ENCODE assay signal across 16 cellular contexts in the genomic region with DNA sequence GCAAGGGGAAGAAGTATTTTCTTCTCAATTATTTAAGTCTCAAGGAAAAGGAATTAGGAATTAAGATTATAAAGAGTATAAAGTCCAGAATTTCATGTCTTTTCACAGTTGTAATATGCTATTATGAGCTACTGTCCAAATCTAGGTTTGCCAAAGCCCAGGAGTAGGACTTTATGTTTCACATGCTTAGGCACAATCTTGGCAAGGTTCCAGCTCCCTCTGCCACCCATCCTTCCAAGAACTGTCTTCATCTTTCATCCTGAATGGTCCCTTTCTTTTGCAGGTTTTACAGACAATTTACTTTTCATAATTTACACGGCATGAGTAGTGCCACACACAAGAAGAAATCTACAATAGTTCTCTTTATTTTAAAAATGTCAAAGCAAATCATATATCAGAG. TPM values are rescaled to one million over a fixed set of nuclear protein-coding genes. Genes with fewer than 3 reads are reported as not detected.
DNase-seq lines count a peak whose midpoint lies in the region; ATAC-seq, FAIRE-seq and TF ChIP-seq lines count a peak whose summit lies in the region.
"Had no signal": no experiment of that assay in that cellular context is flagged by ENCODE, and none has a peak within 500 bp of the region (broad histone marks: within the 10 kb centered on the region; RNA-seq: fewer than 3 reads in every experiment).

No MANE protein-coding gene starts in this region.

- TF ChIP-seq RAD21 in K562 (CRISPR knock-in tag; conservative IDR thresholded peaks at IDR 0.05 in 1 of 2, IDR thresholded peaks at IDR 0.05 in 1 of 2): no peak

- WGBS in K562 (ENCODE audit: insufficient coverage, low coverage, missing lambda C conversion rate): 5% methylated on average over 1 of the region's 1 CpG

- peaks cover 46% of the 10 kb centered on the region for H3K4me1 ChIP-seq in PC-3 (ENCODE audit: insufficient read depth, low read length)
- H3K4me1 ChIP-seq in K562 (replicated peaks in 1 of 2; ENCODE audit: control insufficient read depth in 2 of 2, insufficient read depth in 2 of 2, low read length in 2 of 2): no peaks in the 10 kb centered on the region

- TF ChIP-seq CTCF in PC-3 (conservative IDR thresholded peaks at IDR 0.05; ENCODE audit: low read depth, low read length): no peak
- no peak for TF ChIP-seq CTCF in K562 (IDR thresholded peaks at IDR 0.05 in 2 of 3, conservative IDR thresholded peaks at IDR 0.05 in 1 of 3; ENCODE audit: insufficient read depth in 2 of 3, low read depth in 1 of 3, low read length in 3 of 3)

- H4K20me1 ChIP-seq in PC-3 (ENCODE audit: low read length) (no peaks in the 10 kb centered on the region), K562 (replicated peaks; ENCODE audit: control insufficient read depth, insufficient read depth, low read length) (no peaks in the 10 kb centered on the region)
- H4K20me1 ChIP-seq: BLaER1 treated with 17β-estradiol and CSF1 and Interleukin-3, amounts not matched to agents 10 nM and 100 nM had no signal

- BruUV-seq in PC-3 (replicated peaks; lab: Mats Ljungman, UMichigan) (no TSS peak), K562 (replicated peaks; lab: Mats Ljungman, UMichigan) (no TSS peak)

- DNase-seq in COLO829 (ENCODE audit: low spot score): peak; percentile 8
- no peak for DNase-seq in PC-3
- no peak for DNase-seq in K562 (ENCODE audit: extremely low read depth in 1 of 4, low spot score in 3 of 4)
- peak; percentile 59 for DNase-seq in foreskin melanocyte
- no peak for DNase-seq in activated CD4-positive, alpha-beta T cell treated with anti-CD3 and anti-CD28 coated beads, Interleukin-2, amount 50 U/mL, for 4 hours
- DNase-seq in EL: no peak
- DNase-seq: CD8-positive, alpha-beta T cell; COR-L47; DMS 273 treated with DMSO at 0.1 percent for 48 hours; DMS53; GDM1; H9 had no signal

- TF ChIP-seq POLR2A in K562 (conservative IDR thresholded peaks at IDR 0.05): no peak

- TF ChIP-seq EP300 in K562 (IDR thresholded peaks at IDR 0.05; ENCODE audit: low read length): no peak

- CTCF ChIA-PET in PC-3 (lab: Charles Lee): no interaction called here
- CTCF ChIA-PET in K562 (lab: Yijun Ruan, JAX; ENCODE audit: low intra/inter-chr PET ratio): no interaction called here

- H3K9me2 ChIP-seq in PC-3 (replicated peaks; ENCODE audit: low read length): no peaks in the 10 kb centered on the region

- H3K27ac ChIP-seq in PC-3 (ENCODE audit: low read length): peak overlapping the region; percentile 77; the same call in 1 of the 2 replicates
- no peak overlapping the region for H3K27ac ChIP-seq in K562 (ENCODE audit: extremely low read depth, low read depth, low read length)
- H3K27ac ChIP-seq: BLaER1 treated with 17β-estradiol and CSF1 and Interleukin-3, amounts not matched to agents 10 nM and 100 nM had no signal

- H3K79me2 ChIP-seq in PC-3 (ENCODE audit: low read length) (no peaks in the 10 kb centered on the region), K562 (ENCODE audit: control insufficient read depth, insufficient read depth, low read length) (no peaks in the 10 kb centered on the region)

- H3K4me2 ChIP-seq in PC-3 (ENCODE audit: low read length): no peak overlapping the region
- no peak overlapping the region for H3K4me2 ChIP-seq in K562 (ENCODE audit: insufficient read depth, low read length)

- no peaks in the 10 kb centered on the region for H3K9me1 ChIP-seq in K562 (ENCODE audit: control insufficient read depth, insufficient read depth, low read length)

- FAIRE-seq in K562 (lab: Jason Lieb, UNC): no peak
- FAIRE-seq: H1 had no signal

- POLR2A ChIA-PET in PC-3 (lab: Charles Lee; ENCODE audit: unreplicated experiment): no interaction called here
- POLR2A ChIA-PET in K562 (lab: Yijun Ruan, JAX): no interaction called here

- H2AFZ ChIP-seq in PC-3 (ENCODE audit: low read length): no peak overlapping the region
- no peak overlapping the region for H2AFZ ChIP-seq in K562 (ENCODE audit: low read depth, low read length)

- intact Hi-C loops in PC-3 (cut with micrococcal nuclease) (no loop called here), K562 (cut with micrococcal nuclease) (no loop called here)

- in situ Hi-C loops in K562 (cut with MboI): no loop called here

- H3K36me3 ChIP-seq in PC-3 (ENCODE audit: low read depth, low read length) (peaks cover 22% of the 10 kb centered on the region), K562 (ENCODE audit: control insufficient read depth, insufficient read depth, low read length) (no peaks in the 10 kb centered on the region)
- H3K36me3 ChIP-seq: BLaER1 treated with 17β-estradiol and CSF1 and Interleukin-3, amounts not matched to agents 10 nM and 100 nM had no signal

- no peak for ATAC-seq in PC-3
- ATAC-seq in K562: no peak
- no peak for ATAC-seq in GM18502 (IDR thresholded peaks at IDR 0.05; ENCODE audit: poor library complexity, unreplicated experiment)
- ATAC-seq: CD8-positive, alpha-beta T cell had no signal

- H3K9ac ChIP-seq in PC-3 (ENCODE audit: low read length) (no peak overlapping the region), K562 (ENCODE audit: insufficient read depth in 1 of 2, low read depth in 2 of 2, low read length in 2 of 2) (no peak overlapping the region)
- H3K9ac ChIP-seq: BLaER1 treated with 17β-estradiol and CSF1 and Interleukin-3, amounts not matched to agents 10 nM and 100 nM had no signal

- H3K27me3 ChIP-seq in PC-3 (ENCODE audit: low read length) (no peaks in the 10 kb centered on the region), K562 (ENCODE audit: control insufficient read depth in 2 of 2, insufficient read depth in 2 of 2, low read length in 2 of 2) (no peaks in the 10 kb centered on the region)
- H3K27me3 ChIP-seq: BLaER1 treated with 17β-estradiol and CSF1 and Interleukin-3, amounts not matched to agents 10 nM and 100 nM had no signal

- H3K9me3 ChIP-seq in PC-3 (ENCODE audit: low read length) (0 out of 2 replicates have a peak, but pooled peaks cover 5% of the 10 kb centered on the region), K562 (replicated peaks; ENCODE audit: control insufficient read depth, insufficient read depth, low read depth, low read length) (no peaks in the 10 kb centered on the region)

- H3K4me3 ChIP-seq in PC-3 (ENCODE audit: low read length) (no peak overlapping the region), K562 (no peak overlapping the region)
- H3K4me3 ChIP-seq: BLaER1 treated with 17β-estradiol and CSF1 and Interleukin-3, amounts not matched to agents 10 nM and 100 nM had no signal

- H3F3A ChIP-seq in PC-3 (ENCODE audit: low read length, unreplicated experiment): peaks cover 3% of the 10 kb centered on the region

TF ChIP-seq in K562, 482 proteins besides CTCF, POLR2A, EP300 and RAD21:
- TF ChIP-seq, protein P1, sequence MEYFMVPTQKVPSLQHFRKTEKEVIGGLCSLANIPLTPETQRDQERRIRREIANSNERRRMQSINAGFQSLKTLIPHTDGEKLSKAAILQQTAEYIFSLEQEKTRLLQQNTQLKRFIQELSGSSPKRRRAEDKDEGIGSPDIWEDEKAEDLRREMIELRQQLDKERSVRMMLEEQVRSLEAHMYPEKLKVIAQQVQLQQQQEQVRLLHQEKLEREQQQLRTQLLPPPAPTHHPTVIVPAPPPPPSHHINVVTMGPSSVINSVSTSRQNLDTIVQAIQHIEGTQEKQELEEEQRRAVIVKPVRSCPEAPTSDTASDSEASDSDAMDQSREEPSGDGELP (CRISPR knock-in tag; IDR thresholded peaks at IDR 0.05; ENCODE audit: borderline replicate concordance): no peak
- TF ChIP-seq NFIC (IDR thresholded peaks at IDR 0.05) (peak; percentile 78), NFIX (CRISPR knock-in tag; IDR thresholded peaks at IDR 0.05; ENCODE audit: low read depth) (peak; percentile 64; the same call in 1 of the 2 replicates), NCOA6 (IDR thresholded peaks at IDR 0.05) (no peak)

RNA-seq across cellular contexts. Expression of a gene that starts 29.5 kb away (rescaled TPM):
- total RNA-seq in PC-3 (2014; rRNA removed): 12.8 and 17.4 TPM in 2 replicates
- total RNA-seq in K562 (2011; cell fraction: chromatin; rRNA removed; ENCODE audit: low replicate concordance): 3.9 and 5.7 TPM in 2 replicates
- 2.8 and 3.8 TPM in 2 replicates for total RNA-seq in K562 (2011; cell fraction: nucleolus; rRNA removed)
- 3.4 and 6.9 TPM in 2 replicates for total RNA-seq in K562 (2011; cell fraction: nucleoplasm; rRNA removed)
- total RNA-seq in K562 (2014; rRNA removed): 1.5 and 1.6 TPM in 2 replicates
- total RNA-seq in K562 (2014; rRNA removed; fragmentation: Illumina TruSeq; extraction: Trizol): 2.8 and 3.3 TPM in 2 replicates
- total RNA-seq in K562 (2015; rRNA removed; fragmentation: Illumina TruSeq; extraction: Trizol): 2.5 and 2.6 TPM in 2 replicates
- total RNA-seq in K562 (2021): 1.7 and 2.1 TPM in 2 replicates
- 6.4 and 7.6 TPM in 2 replicates for polyA plus RNA-seq in K562 (2011; rRNA removed)
- polyA plus RNA-seq in K562 (2011; cell fraction: cytosol; rRNA removed): 1.4 and 5.5 TPM in 2 replicates
- polyA plus RNA-seq in K562 (2011; cell fraction: nucleus; rRNA removed): 4.6 and 8.7 TPM in 2 replicates
- 1.1 and 1.2 TPM in 2 replicates for polyA plus RNA-seq in K562 (2012)
- 1.9 and 2.5 TPM in 2 replicates for polyA plus RNA-seq in K562 (2014; fragmentation: Illumina TruSeq; extraction: Trizol)
- polyA plus RNA-seq in K562 (2014; fragmentation: Nextera tagmentation; extraction: Ambion mirVana): 1 to 10 TPM in 1 of 2 experiments, under 1 TPM in 1; 0.90 to 1.0 TPM
- 1.6 and 2.1 TPM in 2 replicates for polyA plus RNA-seq in K562 (2014; rRNA removed)
- polyA minus RNA-seq in K562 (2011; rRNA and poly(A)+ RNA removed): 4.8 and 6.6 TPM in 2 replicates
- polyA minus RNA-seq in K562 (2011; cell fraction: cytosol; rRNA and poly(A)+ RNA removed): 0.95 and 2.2 TPM in 2 replicates
- 1.5 and 3.2 TPM in 2 replicates for polyA minus RNA-seq in K562 (2011; cell fraction: nucleus; rRNA and poly(A)+ RNA removed)
- total RNA-seq: B cell; CD8-positive, alpha-beta T cell had no signal

Comparison
In these comparisons a context has a peak if more than half of its experiments do, and no peak if none do; other contexts are left out.
1. DNase-seq: peak in COLO829 (single experiment) and foreskin melanocyte (single experiment); none in PC-3 (single experiment), K562 (0 of 4), activated CD4-positive, alpha-beta T cell treated with anti-CD3 and anti-CD28 coated beads, Interleukin-2, amount 50 U/mL, for 4 hours (0 of 2) and EL (single experiment).